Comparison of ENCODE assay signal across 1 cellular context in the genomic region with DNA sequence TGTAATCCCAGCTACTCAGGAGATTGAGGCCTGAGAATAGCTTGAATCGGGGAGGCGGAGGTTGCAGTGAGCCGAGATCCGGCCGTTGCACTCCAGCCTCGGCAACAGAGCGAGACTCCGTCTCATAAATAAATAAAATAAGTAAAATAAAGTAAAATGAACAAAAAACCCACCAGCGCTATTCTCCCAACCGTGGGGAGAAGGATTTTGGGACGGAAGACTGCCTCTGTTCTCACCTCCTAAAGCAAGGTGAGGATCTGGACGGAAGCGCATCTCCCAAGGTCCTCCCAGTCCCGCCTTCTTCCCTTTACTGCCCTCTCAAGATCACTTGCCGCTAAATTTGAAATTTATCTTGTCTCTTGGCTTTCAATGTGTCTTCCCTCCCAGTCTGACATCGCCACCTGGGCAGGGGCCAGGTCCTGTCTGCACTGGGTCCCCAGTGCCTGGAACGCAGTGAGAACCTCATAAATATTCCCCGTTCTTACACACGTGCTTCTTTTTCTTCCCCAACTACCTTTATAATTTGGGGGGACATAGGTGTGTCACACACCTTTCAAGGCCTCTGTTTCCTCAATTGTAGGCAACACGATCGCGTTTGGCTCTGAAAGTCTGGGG.
TF ChIP-seq lines count a peak whose summit lies in the region.

No MANE protein-coding gene starts in this region.

TF ChIP-seq in IMR-90, 13 proteins besides CTCF, POLR2A, EP300 and RAD21:
- TF ChIP-seq USF2 (IDR thresholded peaks at IDR 0.05; ENCODE audit: low read depth, low read length) (no peak), RFX5 (IDR thresholded peaks at IDR 0.05; ENCODE audit: low read depth, low read length) (no peak), CHD1 (IDR thresholded peaks at IDR 0.05; ENCODE audit: low read depth, low read length) (no peak), FOS (IDR thresholded peaks at IDR 0.05; ENCODE audit: low read depth, low read length) (no peak), BHLHE40 (IDR thresholded peaks at IDR 0.05; ENCODE audit: low read depth, low read length) (no peak), MAFK (IDR thresholded peaks at IDR 0.05; ENCODE audit: low read depth, low read length) (no peak), MAZ (IDR thresholded peaks at IDR 0.05; ENCODE audit: borderline replicate concordance, low read depth, low read length) (no peak), CEBPB (IDR thresholded peaks at IDR 0.05; ENCODE audit: low read depth, low read length) (no peak), NFE2L2 (IDR thresholded peaks at IDR 0.05; ENCODE audit: low read depth, low read length) (no peak), SMC3 (IDR thresholded peaks at IDR 0.05; ENCODE audit: low read depth, low read length) (no peak), RCOR1 (IDR thresholded peaks at IDR 0.05; ENCODE audit: insufficient replicate concordance, low read length) (no peak), MXI1 (IDR thresholded peaks at IDR 0.05; ENCODE audit: borderline replicate concordance, low read depth, low read length) (no peak)
- TF ChIP-seq, protein P1, sequence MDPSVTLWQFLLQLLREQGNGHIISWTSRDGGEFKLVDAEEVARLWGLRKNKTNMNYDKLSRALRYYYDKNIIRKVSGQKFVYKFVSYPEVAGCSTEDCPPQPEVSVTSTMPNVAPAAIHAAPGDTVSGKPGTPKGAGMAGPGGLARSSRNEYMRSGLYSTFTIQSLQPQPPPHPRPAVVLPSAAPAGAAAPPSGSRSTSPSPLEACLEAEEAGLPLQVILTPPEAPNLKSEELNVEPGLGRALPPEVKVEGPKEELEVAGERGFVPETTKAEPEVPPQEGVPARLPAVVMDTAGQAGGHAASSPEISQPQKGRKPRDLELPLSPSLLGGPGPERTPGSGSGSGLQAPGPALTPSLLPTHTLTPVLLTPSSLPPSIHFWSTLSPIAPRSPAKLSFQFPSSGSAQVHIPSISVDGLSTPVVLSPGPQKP (IDR thresholded peaks at IDR 0.05; ENCODE audit: borderline replicate concordance, low read depth, low read length): no peak
TF ChIP-seq in IMR-90: peak in this region for 0.
